18 cellular contexts compared by ENCODE assay signal in genomic region chr3:70061111-70061510, GRCh38.
DNase-seq lines count a peak whose midpoint lies in the region; ATAC-seq, FAIRE-seq and TF ChIP-seq lines count a peak whose summit lies in the region.
"Had no signal": no experiment of that assay in that cellular context is flagged by ENCODE, and none has a peak within 500 bp of the region (broad histone marks: within the 10 kb centered on the region; RNA-seq: fewer than 3 reads in every experiment).

No MANE protein-coding gene starts in this region.

- no peak overlapping the region for H3K4me2 ChIP-seq in fibroblast of lung (ENCODE audit: extremely low read depth, insufficient read depth, low read length)
- H3K4me2 ChIP-seq: BLaER1 treated with 17β-estradiol and CSF1 and Interleukin-3, amounts not matched to agents 10 nM and 100 nM had no signal

- H3K9me3 ChIP-seq in fibroblast of lung (ENCODE audit: control insufficient read depth, insufficient read depth, low read depth, low read length) = no peaks in the 10 kb centered on the region
- H3K9me3 ChIP-seq in WERI-Rb-1 (ENCODE audit: severe bottlenecking) = no peaks in the 10 kb centered on the region
- H3K9me3 ChIP-seq in kidney (ENCODE audit: control insufficient read depth in 1 of 2, low read length in 2 of 2) = no peaks in the 10 kb centered on the region
- H3K9me3 ChIP-seq: BLaER1 treated with 17β-estradiol and CSF1 and Interleukin-3, amounts not matched to agents 10 nM and 100 nM; HAP-1 had no signal

- H2AFZ ChIP-seq in fibroblast of lung (ENCODE audit: low read length) = no peak overlapping the region

- DNase-seq in HFF-Myc (ENCODE audit: extremely low read depth, low read depth) = peak; percentile 72
- DNase-seq in RPMI7951 (ENCODE audit: low read depth) = peak; percentile 80
- DNase-seq in fibroblast of lung (ENCODE audit: low read depth in 2 of 2) = peak; percentile 9 to 43
- DNase-seq in RCC 7860 (ENCODE audit: low spot score) = no peak
- no peak for DNase-seq in WERI-Rb-1
- no peak for DNase-seq in kidney
- DNase-seq: 8988T; Calu3; CD8-positive, alpha-beta T cell; DMS79 treated with DMSO at 0.1 percent for 48 hours; GF-D8 had no signal

- H3K27me3 ChIP-seq in fibroblast of lung (ENCODE audit: control insufficient read depth, insufficient read depth, low read length) (no peaks in the 10 kb centered on the region), WERI-Rb-1 (ENCODE audit: insufficient read depth, low read depth, severe bottlenecking) (no peaks in the 10 kb centered on the region)
- H3K27me3 ChIP-seq: BLaER1 treated with 17β-estradiol and CSF1 and Interleukin-3, amounts not matched to agents 10 nM and 100 nM had no signal

- H3K4me1 ChIP-seq in fibroblast of lung (ENCODE audit: control insufficient read depth, extremely low read depth, insufficient read depth, low read length) (no peaks in the 10 kb centered on the region), kidney (ENCODE audit: control insufficient read depth in 1 of 2, insufficient read depth in 1 of 2, low read depth in 1 of 2, low read length in 2 of 2) (no peaks in the 10 kb centered on the region)

- no peak overlapping the region for H3K4me3 ChIP-seq in HFF-Myc (replicated peaks; ENCODE audit: low read depth, low read length)
- no peak overlapping the region for H3K4me3 ChIP-seq in fibroblast of lung (replicated peaks in 1 of 4; ENCODE audit: control extremely low read depth in 1 of 4, insufficient read depth in 1 of 4, low read depth in 3 of 4, low read length in 4 of 4)
- no peak overlapping the region for H3K4me3 ChIP-seq in WERI-Rb-1 (ENCODE audit: low read depth, low read length)
- H3K4me3 ChIP-seq in kidney (ENCODE audit: low read length in 2 of 2) = no peak overlapping the region
- H3K4me3 ChIP-seq: BLaER1 treated with 17β-estradiol and CSF1 and Interleukin-3, amounts not matched to agents 10 nM and 100 nM; HAP-1 had no signal

- H3K36me3 ChIP-seq in fibroblast of lung (ENCODE audit: control insufficient read depth, insufficient read depth, low read length) = no peaks in the 10 kb centered on the region
- no peaks in the 10 kb centered on the region for H3K36me3 ChIP-seq in WERI-Rb-1
- H3K36me3 ChIP-seq in kidney (ENCODE audit: control insufficient read depth in 1 of 2, insufficient read depth in 2 of 2, low read length in 2 of 2) = no peaks in the 10 kb centered on the region
- H3K36me3 ChIP-seq: BLaER1 treated with 17β-estradiol and CSF1 and Interleukin-3, amounts not matched to agents 10 nM and 100 nM; HAP-1 had no signal

- no peaks in the 10 kb centered on the region for H4K20me1 ChIP-seq in fibroblast of lung (ENCODE audit: control insufficient read depth, extremely low read depth, insufficient read depth, low read length)
- H4K20me1 ChIP-seq: BLaER1 treated with 17β-estradiol and CSF1 and Interleukin-3, amounts not matched to agents 10 nM and 100 nM had no signal

- no peak for ATAC-seq in GM18868 (IDR thresholded peaks at IDR 0.05; ENCODE audit: unreplicated experiment)
- ATAC-seq: CD8-positive, alpha-beta T cell; HepG2 had no signal

- FAIRE-seq in RCC 7860 (lab: Jason Lieb, UNC) (no peak), kidney (lab: Jason Lieb, UNC) (no peak)
- FAIRE-seq: GM19239, H1, HepG2 had no signal

- H3K27ac ChIP-seq in fibroblast of lung (ENCODE audit: insufficient read depth, low read length) = no peak overlapping the region
- no peak overlapping the region for H3K27ac ChIP-seq in WERI-Rb-1
- no peak overlapping the region for H3K27ac ChIP-seq in kidney (ENCODE audit: low read depth in 2 of 2, low read length in 2 of 2)
- H3K27ac ChIP-seq: BLaER1 treated with 17β-estradiol and CSF1 and Interleukin-3, amounts not matched to agents 10 nM and 100 nM; HL-60 had no signal

- no peak for TF ChIP-seq CTCF in HFF-Myc (IDR thresholded peaks at IDR 0.05; ENCODE audit: low read depth, low read length, missing control alignments)
- no peak for TF ChIP-seq CTCF in fibroblast of lung (conservative IDR thresholded peaks at IDR 0.05 in 1 of 2, IDR thresholded peaks at IDR 0.05 in 1 of 2; ENCODE audit: low read depth in 1 of 2, low read length in 2 of 2)
- no peak for TF ChIP-seq CTCF in WERI-Rb-1 (IDR thresholded peaks at IDR 0.05; ENCODE audit: low read depth, low read length)
- no peak for TF ChIP-seq CTCF in kidney (IDR thresholded peaks at IDR 0.05; ENCODE audit: borderline replicate concordance, extremely low read depth, insufficient read depth)

- H3K9ac ChIP-seq in fibroblast of lung (ENCODE audit: insufficient read depth, low read length) (no peak overlapping the region), kidney (ENCODE audit: low read length in 2 of 2) (no peak overlapping the region)
- H3K9ac ChIP-seq: BLaER1 treated with 17β-estradiol and CSF1 and Interleukin-3, amounts not matched to agents 10 nM and 100 nM had no signal

- intact Hi-C loops in kidney (cut with DNase I) = no loop called here

- no peaks in the 10 kb centered on the region for H3K79me2 ChIP-seq in fibroblast of lung (ENCODE audit: control insufficient read depth, insufficient read depth, low read length)

Comparison
In these comparisons a context has a peak if more than half of its experiments do, and no peak if none do; other contexts are left out.
1. DNase-seq: peak in HFF-Myc (single experiment), RPMI7951 (single experiment) and fibroblast of lung (2 of 2); none in RCC 7860 (single experiment), WERI-Rb-1 (single experiment) and kidney (single experiment).